ENCODE assay signal across 1 cellular context in the genomic region with DNA sequence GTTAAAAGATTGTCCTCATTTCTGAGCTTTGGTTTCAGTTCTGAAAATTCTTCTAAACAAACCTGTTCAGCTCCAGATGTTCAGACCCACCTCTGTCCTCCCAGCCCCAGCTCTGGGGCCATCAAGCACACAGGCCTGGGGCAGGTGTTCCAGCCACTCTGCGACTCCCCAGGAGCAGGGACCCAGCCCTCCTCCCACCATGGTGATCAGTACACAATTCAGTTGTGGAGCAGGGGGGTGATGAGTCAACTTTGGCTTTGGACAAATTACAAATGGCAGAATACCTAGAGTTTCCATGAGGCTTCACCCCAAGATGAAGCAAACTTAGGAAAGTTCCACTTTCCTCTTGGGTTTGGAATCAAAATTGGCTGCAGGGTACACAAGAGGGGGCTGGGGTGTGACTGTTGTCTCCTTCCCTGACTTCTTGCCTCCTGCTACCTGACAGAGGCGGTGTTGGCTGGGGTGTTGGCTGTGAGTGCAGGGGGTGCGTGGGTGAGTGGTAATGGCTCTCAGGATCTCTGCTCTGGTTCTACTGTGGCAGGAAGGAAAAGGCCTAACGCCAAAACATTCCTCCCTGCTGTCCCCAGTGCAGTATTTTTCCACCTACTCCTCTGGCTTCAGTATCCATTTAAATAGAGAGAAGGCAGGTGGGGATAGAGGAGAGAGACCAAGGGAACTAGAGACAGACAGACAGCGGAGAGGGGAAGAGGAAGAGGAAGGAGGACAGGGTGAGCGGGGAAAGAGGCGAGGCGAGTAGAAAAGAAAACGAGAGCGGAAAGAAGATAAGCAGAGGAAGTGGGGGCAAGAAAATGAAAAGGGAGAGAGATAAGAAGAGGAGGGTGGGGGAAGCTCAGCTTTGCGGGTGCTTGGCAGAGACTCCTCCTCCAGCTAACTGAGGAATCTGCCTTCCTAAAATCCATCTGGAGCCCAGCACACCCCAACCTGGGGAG.
A peak's percentile ranks its signal among the peaks of the same experiment; 100 is the strongest.
TF ChIP-seq lines count a peak whose summit lies in the region.

No MANE protein-coding gene starts in this region.

TF ChIP-seq in K562, 482 proteins besides CTCF, POLR2A, EP300 and RAD21 (continued from another document and continues in another):
- TF ChIP-seq, protein P1, sequence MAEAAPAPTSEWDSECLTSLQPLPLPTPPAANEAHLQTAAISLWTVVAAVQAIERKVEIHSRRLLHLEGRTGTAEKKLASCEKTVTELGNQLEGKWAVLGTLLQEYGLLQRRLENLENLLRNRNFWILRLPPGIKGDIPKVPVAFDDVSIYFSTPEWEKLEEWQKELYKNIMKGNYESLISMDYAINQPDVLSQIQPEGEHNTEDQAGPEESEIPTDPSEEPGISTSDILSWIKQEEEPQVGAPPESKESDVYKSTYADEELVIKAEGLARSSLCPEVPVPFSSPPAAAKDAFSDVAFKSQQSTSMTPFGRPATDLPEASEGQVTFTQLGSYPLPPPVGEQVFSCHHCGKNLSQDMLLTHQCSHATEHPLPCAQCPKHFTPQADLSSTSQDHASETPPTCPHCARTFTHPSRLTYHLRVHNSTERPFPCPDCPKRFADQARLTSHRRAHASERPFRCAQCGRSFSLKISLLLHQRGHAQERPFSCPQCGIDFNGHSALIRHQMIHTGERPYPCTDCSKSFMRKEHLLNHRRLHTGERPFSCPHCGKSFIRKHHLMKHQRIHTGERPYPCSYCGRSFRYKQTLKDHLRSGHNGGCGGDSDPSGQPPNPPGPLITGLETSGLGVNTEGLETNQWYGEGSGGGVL (CRISPR knock-in tag; IDR thresholded peaks at IDR 0.05) = no peak
- TF ChIP-seq ATF2 (CRISPR knock-in tag; IDR thresholded peaks at IDR 0.05) (no peak), ZNF766 (CRISPR knock-in tag; conservative IDR thresholded peaks at IDR 0.05) (peak; percentile 58), RBFOX2 (IDR thresholded peaks at IDR 0.05; ENCODE audit: low read depth, low read length) (peak; percentile 48; the same call in 1 of the 2 replicates), ZFP30 (CRISPR knock-in tag; IDR thresholded peaks at IDR 0.05; ENCODE audit: borderline replicate concordance) (no peak), ZNF445 (CRISPR knock-in tag; IDR thresholded peaks at IDR 0.05; ENCODE audit: low read depth) (0 out of 2 replicates have a peak, but pooled peaks have one; percentile 12), ZFX (CRISPR knock-in tag; IDR thresholded peaks at IDR 0.05) (no peak), ZNF586 (CRISPR knock-in tag; conservative IDR thresholded peaks at IDR 0.05) (no peak), E2F3 (CRISPR knock-in tag; IDR thresholded peaks at IDR 0.05) (0 out of 2 replicates have a peak, but pooled peaks have one; percentile 27), ZEB2 (IDR thresholded peaks at IDR 0.05) (peak; percentile 89), DDX20 (tag; IDR thresholded peaks at IDR 0.05; ENCODE audit: low read depth) (0 out of 2 replicates have a peak, but pooled peaks have one; percentile 36), ZNF407 (IDR thresholded peaks at IDR 0.05; ENCODE audit: low read depth) (0 out of 2 replicates have a peak, but pooled peaks have one; percentile 53), TAF7 (tag; IDR thresholded peaks at IDR 0.05) (no peak), STAT5A (IDR thresholded peaks at IDR 0.05; ENCODE audit: borderline replicate concordance, low read length) (peak; percentile 27; the same call in 1 of the 2 replicates), MYNN (IDR thresholded peaks at IDR 0.05) (peak; percentile 77), MYNN (CRISPR knock-in tag; IDR thresholded peaks at IDR 0.05) (no peak), IRF2 (CRISPR knock-in tag; IDR thresholded peaks at IDR 0.05) (no peak), CHD4 (IDR thresholded peaks at IDR 0.05; ENCODE audit: insufficient read depth, insufficient replicate concordance, low read depth, low read length, poor library complexity, severe bottlenecking) (no peak), ZNF224 (CRISPR knock-in tag; IDR thresholded peaks at IDR 0.05) (no peak), STAG1 (CRISPR knock-in tag; IDR thresholded peaks at IDR 0.05; ENCODE audit: borderline replicate concordance) (no peak), STAT5B (CRISPR knock-in tag; IDR thresholded peaks at IDR 0.05) (no peak), ARID2 (IDR thresholded peaks at IDR 0.05) (peak; percentile 82), SMARCE1 (IDR thresholded peaks at IDR 0.05) (peak; percentile 97), MEF2A (IDR thresholded peaks at IDR 0.05; ENCODE audit: control insufficient read depth, low read depth, low read length) (no peak), CC2D1A (IDR thresholded peaks at IDR 0.05) (peak; percentile 81), SMARCB1 (IDR thresholded peaks at IDR 0.05; ENCODE audit: insufficient read length, low read depth) (no peak), MBD2 (IDR thresholded peaks at IDR 0.05; ENCODE audit: borderline replicate concordance, low read depth) (peak; percentile 58), GABPA (tag; conservative IDR thresholded peaks at IDR 0.05; ENCODE audit: low read depth) (peak; percentile 68)
- TF ChIP-seq, protein P2, sequence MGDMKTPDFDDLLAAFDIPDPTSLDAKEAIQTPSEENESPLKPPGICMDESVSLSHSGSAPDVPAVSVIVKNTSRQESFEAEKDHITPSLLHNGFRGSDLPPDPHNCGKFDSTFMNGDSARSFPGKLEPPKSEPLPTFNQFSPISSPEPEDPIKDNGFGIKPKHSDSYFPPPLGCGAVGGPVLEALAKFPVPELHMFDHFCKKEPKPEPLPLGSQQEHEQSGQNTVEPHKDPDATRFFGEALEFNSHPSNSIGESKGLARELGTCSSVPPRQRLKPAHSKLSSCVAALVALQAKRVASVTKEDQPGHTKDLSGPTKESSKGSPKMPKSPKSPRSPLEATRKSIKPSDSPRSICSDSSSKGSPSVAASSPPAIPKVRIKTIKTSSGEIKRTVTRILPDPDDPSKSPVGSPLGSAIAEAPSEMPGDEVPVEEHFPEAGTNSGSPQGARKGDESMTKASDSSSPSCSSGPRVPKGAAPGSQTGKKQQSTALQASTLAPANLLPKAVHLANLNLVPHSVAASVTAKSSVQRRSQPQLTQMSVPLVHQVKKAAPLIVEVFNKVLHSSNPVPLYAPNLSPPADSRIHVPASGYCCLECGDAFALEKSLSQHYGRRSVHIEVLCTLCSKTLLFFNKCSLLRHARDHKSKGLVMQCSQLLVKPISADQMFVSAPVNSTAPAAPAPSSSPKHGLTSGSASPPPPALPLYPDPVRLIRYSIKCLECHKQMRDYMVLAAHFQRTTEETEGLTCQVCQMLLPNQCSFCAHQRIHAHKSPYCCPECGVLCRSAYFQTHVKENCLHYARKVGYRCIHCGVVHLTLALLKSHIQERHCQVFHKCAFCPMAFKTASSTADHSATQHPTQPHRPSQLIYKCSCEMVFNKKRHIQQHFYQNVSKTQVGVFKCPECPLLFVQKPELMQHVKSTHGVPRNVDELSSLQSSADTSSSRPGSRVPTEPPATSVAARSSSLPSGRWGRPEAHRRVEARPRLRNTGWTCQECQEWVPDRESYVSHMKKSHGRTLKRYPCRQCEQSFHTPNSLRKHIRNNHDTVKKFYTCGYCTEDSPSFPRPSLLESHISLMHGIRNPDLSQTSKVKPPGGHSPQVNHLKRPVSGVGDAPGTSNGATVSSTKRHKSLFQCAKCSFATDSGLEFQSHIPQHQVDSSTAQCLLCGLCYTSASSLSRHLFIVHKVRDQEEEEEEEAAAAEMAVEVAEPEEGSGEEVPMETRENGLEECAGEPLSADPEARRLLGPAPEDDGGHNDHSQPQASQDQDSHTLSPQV (IDR thresholded peaks at IDR 0.05) = peak; percentile 85
- TF ChIP-seq, protein P3, sequence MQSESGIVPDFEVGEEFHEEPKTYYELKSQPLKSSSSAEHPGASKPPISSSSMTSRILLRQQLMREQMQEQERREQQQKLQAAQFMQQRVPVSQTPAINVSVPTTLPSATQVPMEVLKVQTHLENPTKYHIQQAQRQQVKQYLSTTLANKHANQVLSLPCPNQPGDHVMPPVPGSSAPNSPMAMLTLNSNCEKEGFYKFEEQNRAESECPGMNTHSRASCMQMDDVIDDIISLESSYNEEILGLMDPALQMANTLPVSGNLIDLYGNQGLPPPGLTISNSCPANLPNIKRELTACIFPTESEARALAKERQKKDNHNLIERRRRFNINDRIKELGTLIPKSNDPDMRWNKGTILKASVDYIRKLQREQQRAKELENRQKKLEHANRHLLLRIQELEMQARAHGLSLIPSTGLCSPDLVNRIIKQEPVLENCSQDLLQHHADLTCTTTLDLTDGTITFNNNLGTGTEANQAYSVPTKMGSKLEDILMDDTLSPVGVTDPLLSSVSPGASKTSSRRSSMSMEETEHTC (IDR thresholded peaks at IDR 0.05) = no peak
- TF ChIP-seq, protein P4, sequence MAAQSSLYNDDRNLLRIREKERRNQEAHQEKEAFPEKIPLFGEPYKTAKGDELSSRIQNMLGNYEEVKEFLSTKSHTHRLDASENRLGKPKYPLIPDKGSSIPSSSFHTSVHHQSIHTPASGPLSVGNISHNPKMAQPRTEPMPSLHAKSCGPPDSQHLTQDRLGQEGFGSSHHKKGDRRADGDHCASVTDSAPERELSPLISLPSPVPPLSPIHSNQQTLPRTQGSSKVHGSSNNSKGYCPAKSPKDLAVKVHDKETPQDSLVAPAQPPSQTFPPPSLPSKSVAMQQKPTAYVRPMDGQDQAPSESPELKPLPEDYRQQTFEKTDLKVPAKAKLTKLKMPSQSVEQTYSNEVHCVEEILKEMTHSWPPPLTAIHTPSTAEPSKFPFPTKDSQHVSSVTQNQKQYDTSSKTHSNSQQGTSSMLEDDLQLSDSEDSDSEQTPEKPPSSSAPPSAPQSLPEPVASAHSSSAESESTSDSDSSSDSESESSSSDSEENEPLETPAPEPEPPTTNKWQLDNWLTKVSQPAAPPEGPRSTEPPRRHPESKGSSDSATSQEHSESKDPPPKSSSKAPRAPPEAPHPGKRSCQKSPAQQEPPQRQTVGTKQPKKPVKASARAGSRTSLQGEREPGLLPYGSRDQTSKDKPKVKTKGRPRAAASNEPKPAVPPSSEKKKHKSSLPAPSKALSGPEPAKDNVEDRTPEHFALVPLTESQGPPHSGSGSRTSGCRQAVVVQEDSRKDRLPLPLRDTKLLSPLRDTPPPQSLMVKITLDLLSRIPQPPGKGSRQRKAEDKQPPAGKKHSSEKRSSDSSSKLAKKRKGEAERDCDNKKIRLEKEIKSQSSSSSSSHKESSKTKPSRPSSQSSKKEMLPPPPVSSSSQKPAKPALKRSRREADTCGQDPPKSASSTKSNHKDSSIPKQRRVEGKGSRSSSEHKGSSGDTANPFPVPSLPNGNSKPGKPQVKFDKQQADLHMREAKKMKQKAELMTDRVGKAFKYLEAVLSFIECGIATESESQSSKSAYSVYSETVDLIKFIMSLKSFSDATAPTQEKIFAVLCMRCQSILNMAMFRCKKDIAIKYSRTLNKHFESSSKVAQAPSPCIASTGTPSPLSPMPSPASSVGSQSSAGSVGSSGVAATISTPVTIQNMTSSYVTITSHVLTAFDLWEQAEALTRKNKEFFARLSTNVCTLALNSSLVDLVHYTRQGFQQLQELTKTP (IDR thresholded peaks at IDR 0.05; ENCODE audit: low read depth in 1 of 2, partially characterized antibody in 2 of 2) = peak in 1 of 2 experiments; percentile 92
